ENCODE assay signal across 28 cellular contexts in the genomic region with DNA sequence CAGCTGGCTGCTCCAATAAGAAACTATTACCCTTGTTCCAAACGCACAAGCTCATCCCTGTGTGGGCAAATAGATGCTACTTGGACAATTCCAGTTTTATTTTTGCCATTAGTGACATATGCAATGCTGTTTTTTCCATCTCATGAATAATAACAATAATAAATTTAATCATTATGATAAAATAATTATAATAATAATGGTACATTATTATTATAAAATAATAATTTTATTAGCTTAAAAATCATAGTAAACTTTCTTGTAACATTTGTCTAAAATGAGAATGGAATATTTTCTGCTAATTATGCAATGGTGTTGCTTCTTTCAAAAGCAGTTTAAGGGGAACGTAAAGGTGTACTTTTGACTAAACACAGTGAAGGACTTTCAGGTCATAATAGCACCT.
"Had no signal": no experiment of that assay in that cellular context is flagged by ENCODE, and none has a peak within 500 bp of the region (broad histone marks: within the 10 kb centered on the region; RNA-seq: fewer than 3 reads in every experiment).

No MANE protein-coding gene starts in this region.

- H3K27ac ChIP-seq: colonic mucosa, epithelial cell of prostate, foreskin keratinocyte, gastroesophageal sphincter, heart left ventricle, hepatocyte, left lung, neural progenitor cell, parathyroid adenoma, right lobe of liver, testis, tibial artery had no signal

- H3K9ac ChIP-seq: neural progenitor cell, parathyroid adenoma had no signal

- H3K9me3 Mint-ChIP-seq: dendritic cell treated with granulocyte-macrophage colony-stimulating factor and Interleukin-4, amounts not matched to agents 40 ng/mL and 50 ng/mL, for 4 days; endodermal cell; mesothelial cell of epicardium; nephron; neural progenitor cell; stimulated activated naive B cell treated with anti-CD40 and anti-IgM and Interleukin-4, amounts not matched to agents 10 μg/mL and 1 μg/mL and 100 μg/mL, for 72 hours; type B pancreatic cell had no signal

- H3K36me3 Mint-ChIP-seq: mesothelial cell of epicardium; naive B cell; neural progenitor cell; stimulated activated naive B cell treated with anti-CD40 and anti-IgM and Interleukin-4, amounts not matched to agents 10 μg/mL and 1 μg/mL and 100 μg/mL, for 72 hours; type B pancreatic cell had no signal

- H2AFZ ChIP-seq: hepatocyte, neural progenitor cell, parathyroid adenoma had no signal

- ATAC-seq: esophagus mucosa, foreskin keratinocyte, gastroesophageal sphincter, heart left ventricle, left cardiac atrium, left lung, mucosa of descending colon, right lobe of liver had no signal

- H3K4me3 ChIP-seq: colonic mucosa, gastroesophageal sphincter, heart left ventricle, hepatocyte, left lung, mucosa of descending colon, neural progenitor cell, right lobe of liver, testis, tibial artery had no signal

- H3K27me3 Mint-ChIP-seq: dendritic cell treated with granulocyte-macrophage colony-stimulating factor and Interleukin-4, amounts not matched to agents 40 ng/mL and 50 ng/mL, for 4 days; naive B cell; type B pancreatic cell had no signal

- H3K27ac Mint-ChIP-seq: dendritic cell treated with granulocyte-macrophage colony-stimulating factor and Interleukin-4, amounts not matched to agents 40 ng/mL and 50 ng/mL, for 4 days; endodermal cell; mesothelial cell of epicardium; naive B cell; nephron; neural progenitor cell; progenitor cell of endocrine pancreas; type B pancreatic cell had no signal

- DNase-seq: colonic mucosa; effector CD8-positive, alpha-beta T cell; endodermal cell; foreskin keratinocyte; heart left ventricle; left cardiac atrium; left lung; mesenchymal stem cell; mucosa of descending colon; naive B cell; right lobe of liver; small intestine; stimulated activated CD4-positive, alpha-beta T cell treated with anti-CD3 and anti-CD28 coated beads, Interleukin-2, amount 100 ng/mL, for 48 hours; stimulated activated naive B cell treated with anti-CD40 and anti-IgM and Interleukin-4, amounts not matched to agents 10 μg/mL and 1 μg/mL and 100 μg/mL, for 72 hours; substantia nigra; testis; tibial artery had no signal

- H3K4me1 ChIP-seq: colonic mucosa, foreskin keratinocyte, gastroesophageal sphincter, heart left ventricle, left lung, parathyroid adenoma, testis had no signal

- H3K27me3 ChIP-seq: colonic mucosa, foreskin keratinocyte, gastroesophageal sphincter, heart left ventricle, hepatocyte, left lung, neural progenitor cell, right lobe of liver, testis, tibial artery had no signal

- H3K9me3 ChIP-seq: colonic mucosa, gastroesophageal sphincter, heart left ventricle, left lung, mucosa of descending colon, right lobe of liver, testis, tibial artery had no signal

- H3K79me2 ChIP-seq: hepatocyte, parathyroid adenoma had no signal

- H3K4me2 ChIP-seq: hepatocyte, neural progenitor cell had no signal

- H3K36me3 ChIP-seq: colonic mucosa, gastroesophageal sphincter, heart left ventricle, left lung, neural progenitor cell, right lobe of liver, tibial artery had no signal

- H3K4me3 Mint-ChIP-seq: dendritic cell treated with granulocyte-macrophage colony-stimulating factor and Interleukin-4, amounts not matched to agents 40 ng/mL and 50 ng/mL, for 4 days; endodermal cell; mesothelial cell of epicardium; naive B cell; nephron; neural progenitor cell; stimulated activated naive B cell treated with anti-CD40 and anti-IgM and Interleukin-4, amounts not matched to agents 10 μg/mL and 1 μg/mL and 100 μg/mL, for 72 hours; type B pancreatic cell had no signal
